8 cellular contexts compared by ENCODE assay signal in genomic region chr2:28594029-28594368, GRCh38.
DNase-seq lines count a peak whose midpoint lies in the region; ATAC-seq, FAIRE-seq and TF ChIP-seq lines count a peak whose summit lies in the region.
"Had no signal": no experiment of that assay in that cellular context is flagged by ENCODE, and none has a peak within 500 bp of the region (broad histone marks: within the 10 kb centered on the region; RNA-seq: fewer than 3 reads in every experiment).

No MANE protein-coding gene starts in this region.

- H2AFZ ChIP-seq in OCI-LY7 (ENCODE audit: low read length) (peak overlapping the region; percentile 53; the same call in 1 of the 2 replicates), endothelial cell of umbilical vein (ENCODE audit: low read depth, low read length) (peak overlapping the region; percentile 62)

- ATAC-seq in GM18909 (IDR thresholded peaks at IDR 0.05; ENCODE audit: poor library complexity, unreplicated experiment): peak; percentile 20
- ATAC-seq in GM21447 (IDR thresholded peaks at IDR 0.05; ENCODE audit: unreplicated experiment): no peak

- dilution Hi-C loops in endothelial cell of umbilical vein (cut with MboI; ENCODE audit: extremely low pct_ligation_motif_present, low sequenced_read_pairs): no loop called here

- H3K27me3 ChIP-seq in endothelial cell of umbilical vein (ENCODE audit: control insufficient read depth in 2 of 2, insufficient read depth in 2 of 2, low read length in 2 of 2): no peaks in the 10 kb centered on the region
- H3K27me3 ChIP-seq: left lung had no signal

- H3K4me3 ChIP-seq in OCI-LY7 (ENCODE audit: low read depth, low read length, poor library complexity, severe bottlenecking) (no peak overlapping the region), endothelial cell of umbilical vein (replicated peaks in 1 of 3; ENCODE audit: insufficient read depth in 1 of 3, low read depth in 1 of 3, low read length in 3 of 3) (no peak overlapping the region), skin epidermis (no peak overlapping the region)
- H3K4me3 ChIP-seq: left lung had no signal

- H3K4me1 ChIP-seq in OCI-LY7 (ENCODE audit: insufficient read depth, low read length, poor library complexity, severe bottlenecking): no peaks in the 10 kb centered on the region
- peaks cover 13% of the 10 kb centered on the region for H3K4me1 ChIP-seq in endothelial cell of umbilical vein (ENCODE audit: control insufficient read depth, extremely low read depth, insufficient read depth, low read length)

- no peak overlapping the region for H3K9ac ChIP-seq in endothelial cell of umbilical vein (replicated peaks; ENCODE audit: extremely low read depth, insufficient read depth, low read length)

- no peak overlapping the region for H3K27ac ChIP-seq in OCI-LY7 (ENCODE audit: low read depth, low read length, poor library complexity, severe bottlenecking)
- peak overlapping the region; percentile 71 for H3K27ac ChIP-seq in endothelial cell of umbilical vein (ENCODE audit: insufficient read depth, low read depth, low read length)
- peak overlapping the region in 16 of 21 experiments; percentile 26 to 84 (median 74) for H3K27ac ChIP-seq in skin epidermis

- no peaks in the 10 kb centered on the region for H3K9me2 ChIP-seq in OCI-LY7 (ENCODE audit: insufficient read depth, low read length)

- H3K79me2 ChIP-seq in OCI-LY7 (ENCODE audit: insufficient read depth, low read depth, low read length) (no peaks in the 10 kb centered on the region), endothelial cell of umbilical vein (ENCODE audit: control insufficient read depth, insufficient read depth, low read length) (no peaks in the 10 kb centered on the region)

- POLR2A ChIA-PET in OCI-LY7 (lab: Charles Lee): no interaction called here
- POLR2A ChIA-PET in endothelial cell of umbilical vein (lab: Charles Lee): interaction anchor here (1.9 kb wide), 1 partner anchor 158 kb away, joined by 9 read pairs; the partner anchor contains the start of gene PPP1CB

- no peaks in the 10 kb centered on the region for H3K9me3 ChIP-seq in OCI-LY7 (ENCODE audit: low read length)
- no peaks in the 10 kb centered on the region for H3K9me3 ChIP-seq in endothelial cell of umbilical vein (replicated peaks; ENCODE audit: control insufficient read depth, insufficient read depth, low read length)
- H3K9me3 ChIP-seq: left lung had no signal

- TF ChIP-seq POLR2A in endothelial cell of umbilical vein (IDR thresholded peaks at IDR 0.05; ENCODE audit: low read depth, low read length): no peak

- H3K9me1 ChIP-seq in endothelial cell of umbilical vein (replicated peaks; ENCODE audit: control insufficient read depth, extremely low read depth, insufficient read depth, low read length): no peaks in the 10 kb centered on the region

- no peak for DNase-seq in OCI-LY7 (ENCODE audit: low spot score)
- DNase-seq in endothelial cell of umbilical vein (ENCODE audit: low read depth, low spot score): no peak
- DNase-seq in HUDEP-2 (lab: John Stamatoyannopoulos, UW; ENCODE audit: unreplicated experiment in 76 of 76): no peak
- no peak for DNase-seq in NCI-H1694 treated with DMSO at 0.1 percent for 48 hours (lab: John Stamatoyannopoulos, UW)

- H3K36me3 ChIP-seq in OCI-LY7 (ENCODE audit: insufficient read depth, low read length) (no peaks in the 10 kb centered on the region), endothelial cell of umbilical vein (ENCODE audit: control insufficient read depth in 2 of 2, extremely low read depth in 1 of 2, insufficient read depth in 2 of 2, low read length in 2 of 2) (no peaks in the 10 kb centered on the region)
- H3K36me3 ChIP-seq: left lung had no signal

- H4K20me1 ChIP-seq in OCI-LY7 (ENCODE audit: insufficient read depth, low read length) (no peaks in the 10 kb centered on the region), endothelial cell of umbilical vein (replicated peaks; ENCODE audit: control insufficient read depth, extremely low read depth, insufficient read depth, low read length) (no peaks in the 10 kb centered on the region)

- intact Hi-C loops in OCI-LY7 (cut with micrococcal nuclease; ENCODE audit: unreplicated experiment) (loop anchor here (1.0 kb wide), 1 partner anchor 159 kb away; no protein-coding TSS in a partner anchor), endothelial cell of umbilical vein (cut with micrococcal nuclease) (loop anchor here (1.0 to 5.0 kb wide), 7 partner anchors 10 to 218 kb away; partner anchors contain the start of gene SPDYA)

- H3K4me2 ChIP-seq in OCI-LY7 (ENCODE audit: low read length): no peak overlapping the region
- no peak overlapping the region for H3K4me2 ChIP-seq in endothelial cell of umbilical vein (ENCODE audit: insufficient read depth, low read length)

- TF ChIP-seq CTCF in OCI-LY7 (conservative IDR thresholded peaks at IDR 0.05; ENCODE audit: low read length) (no peak), endothelial cell of umbilical vein (IDR thresholded peaks at IDR 0.05; ENCODE audit: extremely low read depth in 1 of 2, insufficient read depth in 1 of 2, low read depth in 1 of 2, low read length in 2 of 2) (no peak)

- no TSS peak for BruUV-seq in OCI-LY7 (replicated peaks; lab: Mats Ljungman, UMichigan)
- BruUV-seq in endothelial cell of umbilical vein (replicated peaks; lab: Mats Ljungman, UMichigan): no TSS peak

- CTCF ChIA-PET in OCI-LY7 (lab: Charles Lee; ENCODE audit: unreplicated experiment): interaction anchor here (1.0 kb wide), 3 partner anchors 15 to 56 kb away, joined by 3 to 4 read pairs (median 3); no protein-coding TSS in a partner anchor
- CTCF ChIA-PET in endothelial cell of umbilical vein (lab: Charles Lee): interaction anchor here (0.6 to 5.8 kb wide), 66 partner anchors 10 to 1478 kb away, joined by 3 to 153 read pairs (median 5); partner anchors contain the start of genes PPP1CB and SPDYA

- FAIRE-seq in endothelial cell of umbilical vein (lab: Jason Lieb, UNC): no peak

TF ChIP-seq in endothelial cell of umbilical vein, 7 proteins besides CTCF, POLR2A, EP300 and RAD21:
- TF ChIP-seq POLR2AphosphoS5 (IDR thresholded peaks at IDR 0.05; ENCODE audit: insufficient read depth, low read depth, low read length): no peak
- TF ChIP-seq JUN (IDR thresholded peaks at IDR 0.05; ENCODE audit: borderline replicate concordance, insufficient read depth, insufficient read length, low read depth): no peak
- TF ChIP-seq MAX (IDR thresholded peaks at IDR 0.05; ENCODE audit: insufficient read depth, insufficient read length): no peak
- TF ChIP-seq MYC (IDR thresholded peaks at IDR 0.05; ENCODE audit: low read depth, low read length): no peak
- no peak for TF ChIP-seq GATA2 (IDR thresholded peaks at IDR 0.05; ENCODE audit: insufficient read depth, insufficient read length, low read depth, low read length)
- TF ChIP-seq FOS (IDR thresholded peaks at IDR 0.05; ENCODE audit: borderline replicate concordance, insufficient read depth, low read length): no peak
- no peak for TF ChIP-seq EZH2 (IDR thresholded peaks at IDR 0.05; ENCODE audit: borderline replicate concordance, low read depth, low read length, severe bottlenecking)
